ENCODE assay signal across 7 cellular contexts in genomic region chr13:98576215-98576945, GRCh38. TPM values are rescaled to one million over a fixed set of nuclear protein-coding genes. Genes with fewer than 3 reads are reported as not detected.
DNase-seq lines count a peak whose midpoint lies in the region; ATAC-seq and TF ChIP-seq lines count a peak whose summit lies in the region.

No MANE protein-coding gene starts in this region.

- H3K4me3 ChIP-seq in HCT116 (replicated peaks in 1 of 2; ENCODE audit: low read depth in 1 of 2, low read length in 2 of 2) (peak overlapping the region; percentile 68 to 70), foreskin fibroblast (ENCODE audit: low read depth in 1 of 2, low read length in 2 of 2) (peak overlapping the region; percentile 63 to 91)

- H3K36me3 ChIP-seq in HCT116 (ENCODE audit: control insufficient read depth in 1 of 2, insufficient read depth in 2 of 2, low read length in 2 of 2) = no peaks in the 10 kb centered on the region

- H3K27me3 ChIP-seq in HCT116 (ENCODE audit: insufficient read depth, low read length) = no peaks in the 10 kb centered on the region

- RAD21 ChIA-PET in HCT116 (lab: Charles Lee; ENCODE audit: low non-redundant PET in 1 of 2, low total read pairs in 2 of 2, uncharacterized antibody in 2 of 2, unreplicated experiment in 2 of 2) = no interaction called here

- no peak overlapping the region for H2AFZ ChIP-seq in HCT116 (ENCODE audit: low read depth, low read length, poor library complexity, severe bottlenecking)

- no TSS peak for BruUV-seq in HCT116 (replicated peaks; lab: Mats Ljungman, UMichigan)

- intact Hi-C loops in HCT116 (cut with micrococcal nuclease) = loop anchor here (2.0 kb wide), 1 partner anchor 76 kb away; no protein-coding TSS in a partner anchor

- CTCF ChIA-PET in HCT116 (lab: Charles Lee) = interaction anchor here (1.2 kb wide), 1 partner anchor 76 kb away, joined by 3 read pairs; no protein-coding TSS in a partner anchor

- TF ChIP-seq CTCF in HCT116 (IDR thresholded peaks at IDR 0.05 in 2 of 3, conservative IDR thresholded peaks at IDR 0.05 in 1 of 3; ENCODE audit: borderline replicate concordance in 1 of 3, insufficient read depth in 1 of 3, low read depth in 2 of 3, low read length in 2 of 3) = no peak
- no peak for TF ChIP-seq CTCF in foreskin fibroblast (IDR thresholded peaks at IDR 0.05; ENCODE audit: low read depth, low read length)
- TF ChIP-seq CTCF in omental fat pad (IDR thresholded peaks at IDR 0.05) = no peak

- POLR2A ChIA-PET in HCT116 (lab: Charles Lee) = interaction anchor here (1.1 kb wide), 1 partner anchor 91 kb away, joined by 5 read pairs; no protein-coding TSS in a partner anchor

- peak; percentile 43 for ATAC-seq in GM18498 (IDR thresholded peaks at IDR 0.05; ENCODE audit: unreplicated experiment)
- peak; percentile 28 for ATAC-seq in HCT116
- ATAC-seq in omental fat pad (ENCODE audit: low FRiP score) = peak; percentile 58

- H3K9ac ChIP-seq in HCT116 (ENCODE audit: low read length) = peak overlapping the region; percentile 86

- peaks cover 52% of the 10 kb centered on the region for H3K79me2 ChIP-seq in HCT116 (ENCODE audit: insufficient read depth, low read length)

- no peaks in the 10 kb centered on the region for H3K9me3 ChIP-seq in HCT116 (ENCODE audit: control insufficient read depth in 1 of 2, insufficient read depth in 1 of 2, low read depth in 1 of 2, low read length in 2 of 2)

- TF ChIP-seq POLR2A in HCT116 (IDR thresholded peaks at IDR 0.05; ENCODE audit: borderline replicate concordance, extremely low read depth, insufficient read depth, insufficient read length) = no peak

- no peaks in the 10 kb centered on the region for H3K9me2 ChIP-seq in HCT116 (ENCODE audit: insufficient read depth)

- H3K4me1 ChIP-seq in HCT116 (ENCODE audit: control insufficient read depth in 1 of 2, insufficient read depth in 2 of 2, low read length in 2 of 2) = peaks cover 34 to 49% of the 10 kb centered on the region in 2 experiments

- H3K27ac ChIP-seq in HCT116 (ENCODE audit: low read depth, low read length) = peak overlapping the region; percentile 92

- peaks cover 18% of the 10 kb centered on the region; the same call in 1 of the 2 replicates for H4K20me1 ChIP-seq in HCT116 (ENCODE audit: insufficient read depth)

- DNase-seq in HCT116 (ENCODE audit: low read depth, low spot score) (no peak), NCI-H1092 (lab: John Stamatoyannopoulos, UW) (peak; percentile 27), foreskin fibroblast (peak in 1 of 2 donors; percentile 59), omental fat pad (ENCODE audit: low spot score) (no peak), kidney glomerular epithelial cell (lab: John Stamatoyannopoulos, UW) (no peak)
- DNase-seq in activated effector memory CD4-positive, alpha-beta T cell treated with Interleukin-2 at 50 U/mL for 16 hours = peak; percentile 50

- H3K4me2 ChIP-seq in HCT116 (ENCODE audit: low read length) = peak overlapping the region; percentile 92

- TF ChIP-seq RAD21 in HCT116 (IDR thresholded peaks at IDR 0.05; ENCODE audit: low read depth) = no peak

TF ChIP-seq in HCT116, 20 proteins besides CTCF, POLR2A, EP300 and RAD21:
- TF ChIP-seq ELF1 (IDR thresholded peaks at IDR 0.05; ENCODE audit: borderline replicate concordance, low read depth) (no peak), JUND (IDR thresholded peaks at IDR 0.05) (no peak), EGR1 (IDR thresholded peaks at IDR 0.05; ENCODE audit: low read depth) (no peak), ZFX (IDR thresholded peaks at IDR 0.05) (peak; percentile 76), CEBPB (IDR thresholded peaks at IDR 0.05; ENCODE audit: low read depth) (no peak), EZH2 (IDR thresholded peaks at IDR 0.05) (no peak)

RNA-seq across cellular contexts. Expression of gene STK24, which starts 0.5 kb away (rescaled TPM):
- 137 TPM for total RNA-seq in HCT116 (2021; ENCODE audit: unreplicated experiment)
- polyA plus RNA-seq in HCT116 (2012) = 77.3 and 95.6 TPM in 2 replicates
- total RNA-seq in omental fat pad = 10 to 100 TPM; 55.3 to 96.3 (median 83.9) TPM

Comparison
In these comparisons a context has a peak if more than half of its experiments do, and no peak if none do; other contexts are left out.
1. DNase-seq: peak in NCI-H1092 (single experiment) and activated effector memory CD4-positive, alpha-beta T cell treated with Interleukin-2 at 50 U/mL for 16 hours (single experiment); none in HCT116 (single experiment), omental fat pad (single experiment) and kidney glomerular epithelial cell (single experiment).
2. Peak in every context shown above with its lines, with median percentiles within 50 percentile points of each other: ATAC-seq.